In the genomic region with DNA sequence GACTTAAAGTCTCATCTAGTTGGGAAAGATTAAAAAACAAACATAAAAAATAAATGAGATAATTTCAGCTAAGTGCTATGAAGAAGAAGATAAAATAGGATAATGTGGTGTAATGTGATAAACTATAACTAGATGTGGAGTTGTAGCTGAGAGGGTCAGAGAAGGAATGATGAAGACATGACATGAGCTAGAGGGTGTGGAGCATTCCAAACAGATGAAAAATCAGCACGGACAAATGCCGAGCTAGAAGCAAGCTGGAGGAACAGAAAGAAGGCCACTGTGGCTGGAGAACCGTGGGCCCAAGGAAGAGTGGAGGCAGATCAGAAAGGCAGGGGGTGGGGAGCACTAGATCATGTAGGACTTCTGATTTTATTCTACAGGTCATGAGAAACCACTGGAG, we compare ENCODE assay signal across 11 cellular contexts.
A peak's percentile ranks its signal among the peaks of the same experiment; 100 is the strongest.
DNase-seq lines count a peak whose midpoint lies in the region; ATAC-seq lines count a peak whose summit lies in the region.
"Had no signal": no experiment of that assay in that cellular context is flagged by ENCODE, and none has a peak within 500 bp of the region (broad histone marks: within the 10 kb centered on the region; RNA-seq: fewer than 3 reads in every experiment).

No MANE protein-coding gene starts in this region.

- peak overlapping the region; percentile 86 for H3K27ac ChIP-seq in SJSA1

- no peak overlapping the region for H3K4me3 ChIP-seq in SJSA1
- H3K4me3 ChIP-seq: GM12878 had no signal

- POLR2A ChIA-PET in activated CD4-positive, alpha-beta T cell treated with anti-CD3 and anti-CD28 coated beads, Interleukin-2, amount 10 ng/mL, durations not matched to agents 7 days and 5 days (lab: Charles Lee) = no interaction called here

- intact Hi-C loops in sciatic nerve (cut with DNase I) = no loop called here

- CTCF ChIA-PET in activated CD4-positive, alpha-beta T cell treated with anti-CD3 and anti-CD28 coated beads, Interleukin-2, amount 10 ng/mL, durations not matched to agents 7 days and 5 days (lab: Charles Lee) = interaction anchor here (0.6 to 1.8 kb wide), 9 partner anchors 8 to 150 kb away, joined by 3 to 6 read pairs (median 3); no protein-coding TSS in a partner anchor

- no peaks in the 10 kb centered on the region for H3K27me3 Mint-ChIP-seq in activated CD4-positive, alpha-beta T cell treated with anti-CD3 and anti-CD28 coated beads, Interleukin-2, amount 10 ng/mL, durations not matched to agents 7 days and 5 days

- ATAC-seq in sciatic nerve = peak; percentile 74
- ATAC-seq: GM12878; stimulated activated naive CD8-positive, alpha-beta T cell treated with anti-CD3 and anti-CD28 coated beads, Interleukin-15, Interleukin-2, amounts not matched to agents 100 U/mL and 50 U/mL, for 24 hours had no signal

- peaks cover 51% of the 10 kb centered on the region for H3K4me1 Mint-ChIP-seq in activated CD4-positive, alpha-beta T cell treated with anti-CD3 and anti-CD28 coated beads, Interleukin-2, amount 10 ng/mL, durations not matched to agents 7 days and 5 days

- no peaks in the 10 kb centered on the region for H3K9me3 ChIP-seq in SJSA1 (replicated peaks)

- H3K9me3 Mint-ChIP-seq in activated CD4-positive, alpha-beta T cell treated with anti-CD3 and anti-CD28 coated beads, Interleukin-2, amount 10 ng/mL, durations not matched to agents 7 days and 5 days = peaks cover 3% of the 10 kb centered on the region

- no peaks in the 10 kb centered on the region for H3K27me3 ChIP-seq in SJSA1 (replicated peaks)

- H3K27ac Mint-ChIP-seq in activated CD4-positive, alpha-beta T cell treated with anti-CD3 and anti-CD28 coated beads, Interleukin-2, amount 10 ng/mL, durations not matched to agents 7 days and 5 days = no peak overlapping the region

- H3K36me3 Mint-ChIP-seq in activated CD4-positive, alpha-beta T cell treated with anti-CD3 and anti-CD28 coated beads, Interleukin-2, amount 10 ng/mL, durations not matched to agents 7 days and 5 days (ENCODE audit: low read depth) = peaks cover 65% of the 10 kb centered on the region

- H3K4me3 Mint-ChIP-seq in activated CD4-positive, alpha-beta T cell treated with anti-CD3 and anti-CD28 coated beads, Interleukin-2, amount 10 ng/mL, durations not matched to agents 7 days and 5 days = no peak overlapping the region

- peaks cover 53% of the 10 kb centered on the region for H3K36me3 ChIP-seq in SJSA1

- peaks cover 81% of the 10 kb centered on the region for H3K4me1 ChIP-seq in SJSA1 (replicated peaks)

- DNase-seq in H4 (ENCODE audit: low spot score) = peak; percentile 29
- DNase-seq in SJSA1 (ENCODE audit: low read depth in 1 of 2, low spot score in 2 of 2) = peak; percentile 72 to 75
- peak; percentile 83 for DNase-seq in fibroblast of peridontal ligament (ENCODE audit: extremely low read depth)
- DNase-seq in sciatic nerve (ENCODE audit: low spot score) = no peak
- no peak for DNase-seq in HuH-7 (ENCODE audit: low spot score)
- DNase-seq in NOMO-1 treated with dmso at 0.1 percent for 144 hours (lab: John Stamatoyannopoulos, UW; ENCODE audit: unreplicated experiment) = no peak
- DNase-seq in activated CD4-positive, alpha-beta T cell treated with anti-CD3 and anti-CD28 coated beads, Interleukin-2, amount 10 ng/mL, durations not matched to agents 7 days and 5 days = no peak
- no peak for DNase-seq in NCI-H187 treated with DMSO at 0.1 percent for 48 hours (lab: John Stamatoyannopoulos, UW)
- DNase-seq: Kasumi-1; stimulated activated naive CD8-positive, alpha-beta T cell treated with anti-CD3 and anti-CD28 coated beads, Interleukin-15, Interleukin-2, amounts not matched to agents 100 U/mL and 50 U/mL, for 24 hours had no signal

Comparison
In these comparisons a context has a peak if more than half of its experiments do, and no peak if none do; other contexts are left out.
1. DNase-seq: peak in H4 (single experiment), SJSA1 (2 of 2) and fibroblast of peridontal ligament (single experiment); none in sciatic nerve (single experiment), HuH-7 (single experiment), NOMO-1 treated with dmso at 0.1 percent for 144 hours (single experiment), activated CD4-positive, alpha-beta T cell treated with anti-CD3 and anti-CD28 coated beads, Interleukin-2, amount 10 ng/mL, durations not matched to agents 7 days and 5 days (single experiment) and NCI-H187 treated with DMSO at 0.1 percent for 48 hours (single experiment).